1 cellular context compared by ENCODE assay signal in genomic region chr10:14837003-14837755, GRCh38.
TF ChIP-seq lines count a peak whose summit lies in the region.

No MANE protein-coding gene starts in this region.

TF ChIP-seq in K562, 482 proteins besides CTCF, POLR2A, EP300 and RAD21:
- TF ChIP-seq SMARCC2 (IDR thresholded peaks at IDR 0.05; ENCODE audit: low read depth) (no peak), TFAM (CRISPR knock-in tag; conservative IDR thresholded peaks at IDR 0.05) (no peak), PML (IDR thresholded peaks at IDR 0.05; ENCODE audit: low read length) (0 out of 2 replicates have a peak, but pooled peaks have one; percentile 29), ZNF316 (IDR thresholded peaks at IDR 0.05) (peak; percentile 55), ZNF644 (tag; IDR thresholded peaks at IDR 0.05; ENCODE audit: low read depth) (no peak), ATF2 (CRISPR knock-in tag; IDR thresholded peaks at IDR 0.05) (no peak), E2F4 (CRISPR knock-in tag; IDR thresholded peaks at IDR 0.05; ENCODE audit: low read depth) (no peak), RBM17 (IDR thresholded peaks at IDR 0.05; ENCODE audit: borderline replicate concordance, low read depth, low read length) (no peak), ZNF41 (CRISPR knock-in tag; conservative IDR thresholded peaks at IDR 0.05) (no peak), RB1 (IDR thresholded peaks at IDR 0.05; ENCODE audit: low read depth) (no peak), RBM15 (IDR thresholded peaks at IDR 0.05; ENCODE audit: insufficient read depth, low read length) (no peak), HES1 (IDR thresholded peaks at IDR 0.05; ENCODE audit: low read depth) (no peak), HDAC1 (IDR thresholded peaks at IDR 0.05) (no peak), ETV6 (IDR thresholded peaks at IDR 0.05; ENCODE audit: borderline replicate concordance in 1 of 2, low read depth in 2 of 2, low read length in 1 of 2) (no peak), ETV6 (CRISPR knock-in tag; IDR thresholded peaks at IDR 0.05; ENCODE audit: borderline replicate concordance) (no peak), SMAD3 (CRISPR knock-in tag; conservative IDR thresholded peaks at IDR 0.05) (no peak), ETV1 (tag; conservative IDR thresholded peaks at IDR 0.05; ENCODE audit: low read depth) (no peak), NONO (IDR thresholded peaks at IDR 0.05; ENCODE audit: low read depth in 2 of 2, low read length in 1 of 2) (no peak), CREB3L1 (IDR thresholded peaks at IDR 0.05; ENCODE audit: borderline replicate concordance, low read depth) (0 out of 2 replicates have a peak, but pooled peaks have one; percentile 15), NFRKB (IDR thresholded peaks at IDR 0.05; ENCODE audit: low read depth) (peak; percentile 47; the same call in 1 of the 2 replicates), SAP30 (IDR thresholded peaks at IDR 0.05; ENCODE audit: borderline replicate concordance, insufficient read depth, low read depth, low read length, poor library complexity, severe bottlenecking) (peak; percentile 68), FIP1L1 (IDR thresholded peaks at IDR 0.05; ENCODE audit: low read depth, low read length, poor library complexity, severe bottlenecking) (no peak), SIRT6 (IDR thresholded peaks at IDR 0.05; ENCODE audit: low read depth, low read length) (no peak), ILK (tag; IDR thresholded peaks at IDR 0.05; ENCODE audit: borderline replicate concordance, low read depth) (no peak), GATA2 (CRISPR knock-in tag; IDR thresholded peaks at IDR 0.05) (no peak), MEF2A (IDR thresholded peaks at IDR 0.05; ENCODE audit: control insufficient read depth, low read depth, low read length) (no peak; the same call in 1 of the 2 replicates), ZNF253 (CRISPR knock-in tag; conservative IDR thresholded peaks at IDR 0.05) (no peak), BCOR (IDR thresholded peaks at IDR 0.05) (no peak), ZFP30 (CRISPR knock-in tag; IDR thresholded peaks at IDR 0.05; ENCODE audit: borderline replicate concordance) (no peak), MCM3 (IDR thresholded peaks at IDR 0.05) (no peak), MEF2D (tag; conservative IDR thresholded peaks at IDR 0.05; ENCODE audit: low read depth) (0 out of 2 replicates have a peak, but pooled peaks have one; percentile 30), EZH2 (IDR thresholded peaks at IDR 0.05; ENCODE audit: borderline replicate concordance, low read depth, low read length) (no peak), C11orf30 (IDR thresholded peaks at IDR 0.05; ENCODE audit: low read depth) (peak; percentile 28; the same call in 1 of the 2 replicates), ZNF444 (CRISPR knock-in tag; IDR thresholded peaks at IDR 0.05) (no peak), NBN (IDR thresholded peaks at IDR 0.05; ENCODE audit: low read depth) (no peak), SMAD4 (CRISPR knock-in tag; conservative IDR thresholded peaks at IDR 0.05) (0 out of 2 replicates have a peak, but pooled peaks have one; percentile 40), PHF21A (IDR thresholded peaks at IDR 0.05; ENCODE audit: borderline replicate concordance, low read depth) (0 out of 2 replicates have a peak, but pooled peaks have one; percentile 7), TBL1XR1 (IDR thresholded peaks at IDR 0.05; ENCODE audit: low read length in 2 of 2) (no peak), ZNF436 (CRISPR knock-in tag; IDR thresholded peaks at IDR 0.05) (no peak), NCOR1 (IDR thresholded peaks at IDR 0.05) (no peak)
TF ChIP-seq in K562: peak in this region for 9.
